14 cellular contexts compared by ENCODE assay signal in genomic region chr16:81928975-81929374, GRCh38.
DNase-seq lines count a peak whose midpoint lies in the region; ATAC-seq and TF ChIP-seq lines count a peak whose summit lies in the region.
"Had no signal": no experiment of that assay in that cellular context is flagged by ENCODE, and none has a peak within 500 bp of the region (broad histone marks: within the 10 kb centered on the region; RNA-seq: fewer than 3 reads in every experiment).

No MANE protein-coding gene starts in this region.

- H3K9ac ChIP-seq in IMR-90 (ENCODE audit: low read depth, low read length) (no peak overlapping the region), mammary epithelial cell (ENCODE audit: insufficient read depth, low read length) (no peak overlapping the region)

- CTCF ChIA-PET in GM10248 (lab: Yijun Ruan, JAX) (no interaction called here), IMR-90 (lab: Yijun Ruan, JAX) (interaction anchor here (0.6 kb wide), 1 partner anchor 343 kb away, joined by 3 read pairs; no protein-coding TSS in a partner anchor), mammary epithelial cell (lab: Charles Lee; ENCODE audit: low non-redundant PET) (no interaction called here), WTC11 (lab: Charles Lee) (interaction anchor here (0.6 to 2.4 kb wide), 5 partner anchors 10 to 76 kb away, joined by 3 to 6 read pairs (median 3); no protein-coding TSS in a partner anchor)

- H3K36me3 ChIP-seq in IMR-90 (ENCODE audit: control insufficient read depth, insufficient read depth, low read length) (no peaks in the 10 kb centered on the region), mammary epithelial cell (ENCODE audit: insufficient read depth, low read length) (no peaks in the 10 kb centered on the region)
- H3K36me3 ChIP-seq: adrenal gland, colonic mucosa had no signal

- peak; percentile 27 for DNase-seq in GM10248 (ENCODE audit: extremely low spot score)
- DNase-seq in IMR-90 = no peak
- peak; percentile 74 for DNase-seq in mammary epithelial cell
- DNase-seq in nephron progenitor cell = no peak
- DNase-seq in type B pancreatic cell (ENCODE audit: extremely low spot score, unreplicated experiment) = no peak
- no peak for DNase-seq in WTC11 (ENCODE audit: low spot score)
- DNase-seq in mesothelial cell of epicardium (ENCODE audit: low spot score in 2 of 2, unreplicated experiment in 2 of 2) = no peak
- DNase-seq: adrenal gland; colonic mucosa; OCI-M1; retina; stimulated activated CD4-positive, alpha-beta T cell treated with anti-CD3 and anti-CD28 coated beads, Interleukin-4, amount 100 ng/mL, for 4 hours had no signal

- ATAC-seq in IMR-90 (ENCODE audit: low read depth) (no peak), WTC11 (no peak; the same call in 1 of the 2 replicates), GM19463 (IDR thresholded peaks at IDR 0.05; ENCODE audit: unreplicated experiment) (no peak)

- no TSS peak for BruUV-seq in IMR-90 (replicated peaks; lab: Mats Ljungman, UMichigan)
- no TSS peak for BruUV-seq in mammary epithelial cell (replicated peaks; lab: Mats Ljungman, UMichigan)

- H4K20me1 ChIP-seq in IMR-90 (ENCODE audit: insufficient read depth, low read length) = no peaks in the 10 kb centered on the region
- no peaks in the 10 kb centered on the region for H4K20me1 ChIP-seq in mammary epithelial cell (ENCODE audit: insufficient read depth, low read length)

- no peak overlapping the region for H3K4ac ChIP-seq in IMR-90 (ENCODE audit: low read depth, low read length)

- no peaks in the 10 kb centered on the region for H3K79me2 ChIP-seq in mammary epithelial cell (ENCODE audit: insufficient read depth, low read length)

- no peaks in the 10 kb centered on the region for H3K9me1 ChIP-seq in IMR-90 (ENCODE audit: insufficient read depth, low read length)

- no peak overlapping the region for H3K18ac ChIP-seq in IMR-90 (ENCODE audit: low read depth, low read length)

- H4K8ac ChIP-seq in IMR-90 (ENCODE audit: low read depth in 2 of 2, low read length in 2 of 2) = no peak overlapping the region

- H2AK9ac ChIP-seq in IMR-90 (replicated peaks; ENCODE audit: low read depth, low read length, poor library complexity) = no peak overlapping the region

- H3K27ac Mint-ChIP-seq in nephron progenitor cell (peak overlapping the region; percentile 82), type B pancreatic cell (no peak overlapping the region), WTC11 (no peak overlapping the region), mesothelial cell of epicardium (no peak overlapping the region)
- H3K27ac Mint-ChIP-seq: CD4-positive, CD25-positive, alpha-beta regulatory T cell had no signal

- H3K36me3 Mint-ChIP-seq in nephron progenitor cell (ENCODE audit: low read depth) = peaks cover 3% of the 10 kb centered on the region
- no peaks in the 10 kb centered on the region for H3K36me3 Mint-ChIP-seq in type B pancreatic cell
- H3K36me3 Mint-ChIP-seq in WTC11 = no peaks in the 10 kb centered on the region
- no peaks in the 10 kb centered on the region for H3K36me3 Mint-ChIP-seq in mesothelial cell of epicardium
- H3K36me3 Mint-ChIP-seq: CD4-positive, CD25-positive, alpha-beta regulatory T cell had no signal

- H2AK5ac ChIP-seq in IMR-90 (ENCODE audit: low read depth, low read length) = no peak overlapping the region

- dilution Hi-C loops in IMR-90 (cut with HindIII; ENCODE audit: low sequenced_read_pairs, unreplicated experiment) = no loop called here
- dilution Hi-C loops in mammary epithelial cell (cut with HindIII; ENCODE audit: low sequenced_read_pairs) = no loop called here

- in situ Hi-C loops in IMR-90 (cut with MboI; ENCODE audit: low sequenced_read_pairs) (no loop called here), mammary epithelial cell (cut with MboI; ENCODE audit: low sequenced_read_pairs in 2 of 2) (loop anchor here in 1 of 2 donors (25.0 kb wide), 1 partner anchor 308 kb away; no protein-coding TSS in a partner anchor)

- H4K5ac ChIP-seq in IMR-90 (ENCODE audit: low read depth, low read length) = no peak overlapping the region

- H3K4me1 Mint-ChIP-seq in nephron progenitor cell = peaks cover 11% of the 10 kb centered on the region
- no peaks in the 10 kb centered on the region for H3K4me1 Mint-ChIP-seq in type B pancreatic cell (ENCODE audit: unreplicated experiment)
- H3K4me1 Mint-ChIP-seq in WTC11 = peaks cover 13% of the 10 kb centered on the region
- no peaks in the 10 kb centered on the region for H3K4me1 Mint-ChIP-seq in mesothelial cell of epicardium

- H3K23ac ChIP-seq in IMR-90 (ENCODE audit: low read depth, low read length) = no peak overlapping the region; the same call in 1 of the 2 replicates

- H3K4me3 Mint-ChIP-seq in nephron progenitor cell (no peak overlapping the region), type B pancreatic cell (no peak overlapping the region), WTC11 (no peak overlapping the region), mesothelial cell of epicardium (no peak overlapping the region)
- H3K4me3 Mint-ChIP-seq: CD4-positive, CD25-positive, alpha-beta regulatory T cell had no signal

- peaks cover 4% of the 10 kb centered on the region for H3K27me3 Mint-ChIP-seq in nephron progenitor cell (ENCODE audit: low read depth, poor library complexity)
- H3K27me3 Mint-ChIP-seq in type B pancreatic cell = no peaks in the 10 kb centered on the region
- H3K27me3 Mint-ChIP-seq in WTC11 (ENCODE audit: low read depth) = no peaks in the 10 kb centered on the region
- peaks cover 2% of the 10 kb centered on the region for H3K27me3 Mint-ChIP-seq in mesothelial cell of epicardium (ENCODE audit: low read depth)
- H3K27me3 Mint-ChIP-seq: CD4-positive, CD25-positive, alpha-beta regulatory T cell had no signal

- H2BK120ac ChIP-seq in IMR-90 (ENCODE audit: low read depth, low read length) = no peak overlapping the region

- no peak overlapping the region for H2BK20ac ChIP-seq in IMR-90 (ENCODE audit: low read depth, low read length)

- no peak for TF ChIP-seq CTCF in GM10248 (IDR thresholded peaks at IDR 0.05; ENCODE audit: control extremely low read depth, extremely low read depth, low read depth, missing control alignments)
- TF ChIP-seq CTCF in IMR-90 (conservative IDR thresholded peaks at IDR 0.05; ENCODE audit: low read depth, low read length) = no peak
- no peak for TF ChIP-seq CTCF in mammary epithelial cell (conservative IDR thresholded peaks at IDR 0.05 in 1 of 2, IDR thresholded peaks at IDR 0.05 in 1 of 2; ENCODE audit: extremely low read depth in 1 of 2, insufficient read depth in 1 of 2, low read depth in 1 of 2, low read length in 2 of 2)
- TF ChIP-seq CTCF in nephron progenitor cell (IDR thresholded peaks at IDR 0.05) = no peak
- TF ChIP-seq CTCF in type B pancreatic cell (conservative IDR thresholded peaks at IDR 0.05) = no peak
- no peak for TF ChIP-seq CTCF in WTC11 (IDR thresholded peaks at IDR 0.05)
- no peak for TF ChIP-seq CTCF in mesothelial cell of epicardium (IDR thresholded peaks at IDR 0.05; ENCODE audit: unreplicated experiment)

- no peaks in the 10 kb centered on the region for H3K79me1 ChIP-seq in IMR-90 (ENCODE audit: low read depth in 1 of 2, low read length in 2 of 2)

- H3K4me1 ChIP-seq in IMR-90 (ENCODE audit: control insufficient read depth, insufficient read depth, low read length) = no peaks in the 10 kb centered on the region
- H3K4me1 ChIP-seq in mammary epithelial cell (ENCODE audit: insufficient read depth, low read length) = peaks cover 19% of the 10 kb centered on the region
- H3K4me1 ChIP-seq: adrenal gland, colonic mucosa had no signal

- intact Hi-C loops in IMR-90 (cut with micrococcal nuclease) = no loop called here
- intact Hi-C loops in mammary epithelial cell (cut with micrococcal nuclease) = no loop called here

- no peak overlapping the region for H4K91ac ChIP-seq in IMR-90 (ENCODE audit: insufficient read depth, low read depth, low read length)

- H3K27ac ChIP-seq in IMR-90 (ENCODE audit: insufficient read depth, low read length) = no peak overlapping the region
- H3K27ac ChIP-seq in mammary epithelial cell (ENCODE audit: insufficient read depth, low read depth, low read length) = peak overlapping the region; percentile 61
- H3K27ac ChIP-seq: adrenal gland, colonic mucosa had no signal

- H3K14ac ChIP-seq in IMR-90 (replicated peaks; ENCODE audit: low read depth, low read length) = no peak overlapping the region

- H3K4me3 ChIP-seq in IMR-90 (ENCODE audit: insufficient read depth, low read depth, low read length) (no peak overlapping the region), mammary epithelial cell (replicated peaks in 1 of 3; ENCODE audit: insufficient read depth in 1 of 3, low read depth in 2 of 3, low read length in 3 of 3) (no peak overlapping the region)
- H3K4me3 ChIP-seq: adrenal gland, colonic mucosa had no signal

- TF ChIP-seq RAD21 in IMR-90 (IDR thresholded peaks at IDR 0.05; ENCODE audit: low read length) = no peak

- TF ChIP-seq POLR2A in IMR-90 (IDR thresholded peaks at IDR 0.05; ENCODE audit: low read depth, low read length) = no peak

- H2BK5ac ChIP-seq in IMR-90 (ENCODE audit: low read depth, low read length, poor library complexity, severe bottlenecking) = no peak overlapping the region

- no peaks in the 10 kb centered on the region for H3K9me3 ChIP-seq in IMR-90 (ENCODE audit: control insufficient read depth, insufficient read depth, low read length)
- H3K9me3 ChIP-seq in mammary epithelial cell (replicated peaks; ENCODE audit: insufficient read depth, low read length) = no peaks in the 10 kb centered on the region
- H3K9me3 ChIP-seq: adrenal gland, colonic mucosa had no signal

- H3K9me3 Mint-ChIP-seq in nephron progenitor cell = no peaks in the 10 kb centered on the region
- H3K9me3 Mint-ChIP-seq in type B pancreatic cell = no peaks in the 10 kb centered on the region
- no peaks in the 10 kb centered on the region for H3K9me3 Mint-ChIP-seq in WTC11
- H3K9me3 Mint-ChIP-seq in mesothelial cell of epicardium = no peaks in the 10 kb centered on the region

- H2BK15ac ChIP-seq in IMR-90 (ENCODE audit: low read depth, low read length) = no peak overlapping the region

- H2AFZ ChIP-seq in IMR-90 (replicated peaks; ENCODE audit: low read length, poor library complexity) = peak overlapping the region; percentile 56
- peak overlapping the region; percentile 86 for H2AFZ ChIP-seq in mammary epithelial cell (ENCODE audit: low read depth, low read length)

- H3K56ac ChIP-seq in IMR-90 (ENCODE audit: extremely low read depth, insufficient read depth, low read length) = no peak overlapping the region

- H3K27me3 ChIP-seq in IMR-90 (ENCODE audit: control insufficient read depth, insufficient read depth, low read length) (peaks cover 5% of the 10 kb centered on the region), mammary epithelial cell (ENCODE audit: insufficient read depth, low read length) (no peaks in the 10 kb centered on the region)
- H3K27me3 ChIP-seq: adrenal gland, colonic mucosa had no signal

- POLR2A ChIA-PET in GM10248 (lab: Yijun Ruan, JAX) (no interaction called here), IMR-90 (lab: Charles Lee; ENCODE audit: unreplicated experiment) (no interaction called here), WTC11 (lab: Charles Lee) (no interaction called here)

- H3K4me2 ChIP-seq in IMR-90 (ENCODE audit: low read depth, low read length) (no peak overlapping the region), mammary epithelial cell (ENCODE audit: insufficient read depth, low read depth, low read length) (peak overlapping the region; percentile 64)

- WGBS in IMR-90 (ENCODE audit: extremely low coverage in 2 of 2, insufficient read length in 1 of 2), 2 experiments = 0% methylated on average over 1 of the region's 8 CpGs; no CpG with 5 or more reads in 1 of the 2 experiments
- WGBS in mammary epithelial cell (ENCODE audit: low coverage, missing lambda C conversion rate) = 5% methylated on average over 8 of the region's 8 CpGs

Comparison
In these comparisons a context has a peak if more than half of its experiments do, and no peak if none do; other contexts are left out.
1. DNase-seq: peak in GM10248 (single experiment) and mammary epithelial cell (single experiment); none in IMR-90 (single experiment), nephron progenitor cell (single experiment), type B pancreatic cell (single experiment), WTC11 (single experiment) and mesothelial cell of epicardium (0 of 2).
2. CTCF ChIA-PET loops: an anchor here in IMR-90 (0.6 kb wide) and WTC11 (0.6 to 2.4 kb wide); none called in GM10248 and mammary epithelial cell.